In the genomic region with DNA sequence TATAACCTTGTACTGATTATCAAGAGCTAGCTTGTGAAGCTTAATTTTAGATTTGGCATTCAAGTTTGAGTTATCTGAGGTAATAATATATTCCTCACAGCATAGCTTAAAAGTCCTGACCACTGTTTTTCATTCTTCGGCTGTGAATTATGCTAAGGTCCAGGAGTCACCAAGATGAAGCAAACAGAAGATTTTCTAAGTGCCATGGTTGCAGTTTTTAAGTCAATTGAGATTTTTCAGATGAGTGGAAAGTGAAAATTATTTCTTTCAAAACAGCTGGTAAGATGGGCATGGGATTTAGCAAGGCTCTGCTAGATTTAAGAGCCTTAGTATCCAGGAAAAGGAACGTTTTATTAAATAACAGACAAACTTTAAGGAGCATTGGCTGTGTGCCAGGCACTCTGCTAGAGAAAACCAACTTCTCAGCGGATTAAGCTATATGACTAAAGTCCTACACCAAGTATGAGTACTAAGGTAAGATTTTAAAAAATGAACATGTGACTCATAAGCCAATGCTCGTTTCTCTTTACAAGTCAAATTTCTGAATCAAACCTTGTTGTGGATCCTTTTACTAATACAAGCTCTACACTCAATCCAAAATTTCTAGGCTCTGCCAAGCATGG, we compare ENCODE assay signal across 1 cellular context.
TF ChIP-seq lines count a peak whose summit lies in the region.

No MANE protein-coding gene starts in this region.

TF ChIP-seq in WTC11, 78 proteins besides CTCF, POLR2A, EP300 and RAD21 (continued from another document):
- TF ChIP-seq AR (CRISPR knock-in tag; IDR thresholded peaks at IDR 0.05) (no peak), JUN (CRISPR knock-in tag; IDR thresholded peaks at IDR 0.05) (no peak), NR1H2 (CRISPR knock-in tag; IDR thresholded peaks at IDR 0.05) (no peak), ZNF425 (CRISPR knock-in tag; conservative IDR thresholded peaks at IDR 0.05) (no peak), ZNF138 (CRISPR knock-in tag; conservative IDR thresholded peaks at IDR 0.05) (no peak), IRF1 (CRISPR knock-in tag; IDR thresholded peaks at IDR 0.05) (no peak), TP53 (CRISPR knock-in tag; IDR thresholded peaks at IDR 0.05) (no peak), NFYB (CRISPR knock-in tag; conservative IDR thresholded peaks at IDR 0.05; ENCODE audit: low read depth) (no peak)
- TF ChIP-seq, protein P1, sequence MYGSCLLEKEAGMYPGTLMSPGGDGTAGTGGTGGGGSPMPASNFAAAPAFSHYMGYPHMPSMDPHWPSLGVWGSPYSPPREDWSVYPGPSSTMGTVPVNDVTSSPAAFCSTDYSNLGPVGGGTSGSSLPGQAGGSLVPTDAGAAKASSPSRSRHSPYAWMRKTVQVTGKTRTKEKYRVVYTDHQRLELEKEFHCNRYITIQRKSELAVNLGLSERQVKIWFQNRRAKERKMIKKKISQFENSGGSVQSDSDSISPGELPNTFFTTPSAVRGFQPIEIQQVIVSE (CRISPR knock-in tag; IDR thresholded peaks at IDR 0.05; ENCODE audit: borderline replicate concordance): no peak
- TF ChIP-seq, protein P2, sequence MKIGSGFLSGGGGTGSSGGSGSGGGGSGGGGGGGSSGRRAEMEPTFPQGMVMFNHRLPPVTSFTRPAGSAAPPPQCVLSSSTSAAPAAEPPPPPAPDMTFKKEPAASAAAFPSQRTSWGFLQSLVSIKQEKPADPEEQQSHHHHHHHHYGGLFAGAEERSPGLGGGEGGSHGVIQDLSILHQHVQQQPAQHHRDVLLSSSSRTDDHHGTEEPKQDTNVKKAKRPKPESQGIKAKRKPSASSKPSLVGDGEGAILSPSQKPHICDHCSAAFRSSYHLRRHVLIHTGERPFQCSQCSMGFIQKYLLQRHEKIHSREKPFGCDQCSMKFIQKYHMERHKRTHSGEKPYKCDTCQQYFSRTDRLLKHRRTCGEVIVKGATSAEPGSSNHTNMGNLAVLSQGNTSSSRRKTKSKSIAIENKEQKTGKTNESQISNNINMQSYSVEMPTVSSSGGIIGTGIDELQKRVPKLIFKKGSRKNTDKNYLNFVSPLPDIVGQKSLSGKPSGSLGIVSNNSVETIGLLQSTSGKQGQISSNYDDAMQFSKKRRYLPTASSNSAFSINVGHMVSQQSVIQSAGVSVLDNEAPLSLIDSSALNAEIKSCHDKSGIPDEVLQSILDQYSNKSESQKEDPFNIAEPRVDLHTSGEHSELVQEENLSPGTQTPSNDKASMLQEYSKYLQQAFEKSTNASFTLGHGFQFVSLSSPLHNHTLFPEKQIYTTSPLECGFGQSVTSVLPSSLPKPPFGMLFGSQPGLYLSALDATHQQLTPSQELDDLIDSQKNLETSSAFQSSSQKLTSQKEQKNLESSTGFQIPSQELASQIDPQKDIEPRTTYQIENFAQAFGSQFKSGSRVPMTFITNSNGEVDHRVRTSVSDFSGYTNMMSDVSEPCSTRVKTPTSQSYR (CRISPR knock-in tag; IDR thresholded peaks at IDR 0.05): no peak
- TF ChIP-seq, protein P3, sequence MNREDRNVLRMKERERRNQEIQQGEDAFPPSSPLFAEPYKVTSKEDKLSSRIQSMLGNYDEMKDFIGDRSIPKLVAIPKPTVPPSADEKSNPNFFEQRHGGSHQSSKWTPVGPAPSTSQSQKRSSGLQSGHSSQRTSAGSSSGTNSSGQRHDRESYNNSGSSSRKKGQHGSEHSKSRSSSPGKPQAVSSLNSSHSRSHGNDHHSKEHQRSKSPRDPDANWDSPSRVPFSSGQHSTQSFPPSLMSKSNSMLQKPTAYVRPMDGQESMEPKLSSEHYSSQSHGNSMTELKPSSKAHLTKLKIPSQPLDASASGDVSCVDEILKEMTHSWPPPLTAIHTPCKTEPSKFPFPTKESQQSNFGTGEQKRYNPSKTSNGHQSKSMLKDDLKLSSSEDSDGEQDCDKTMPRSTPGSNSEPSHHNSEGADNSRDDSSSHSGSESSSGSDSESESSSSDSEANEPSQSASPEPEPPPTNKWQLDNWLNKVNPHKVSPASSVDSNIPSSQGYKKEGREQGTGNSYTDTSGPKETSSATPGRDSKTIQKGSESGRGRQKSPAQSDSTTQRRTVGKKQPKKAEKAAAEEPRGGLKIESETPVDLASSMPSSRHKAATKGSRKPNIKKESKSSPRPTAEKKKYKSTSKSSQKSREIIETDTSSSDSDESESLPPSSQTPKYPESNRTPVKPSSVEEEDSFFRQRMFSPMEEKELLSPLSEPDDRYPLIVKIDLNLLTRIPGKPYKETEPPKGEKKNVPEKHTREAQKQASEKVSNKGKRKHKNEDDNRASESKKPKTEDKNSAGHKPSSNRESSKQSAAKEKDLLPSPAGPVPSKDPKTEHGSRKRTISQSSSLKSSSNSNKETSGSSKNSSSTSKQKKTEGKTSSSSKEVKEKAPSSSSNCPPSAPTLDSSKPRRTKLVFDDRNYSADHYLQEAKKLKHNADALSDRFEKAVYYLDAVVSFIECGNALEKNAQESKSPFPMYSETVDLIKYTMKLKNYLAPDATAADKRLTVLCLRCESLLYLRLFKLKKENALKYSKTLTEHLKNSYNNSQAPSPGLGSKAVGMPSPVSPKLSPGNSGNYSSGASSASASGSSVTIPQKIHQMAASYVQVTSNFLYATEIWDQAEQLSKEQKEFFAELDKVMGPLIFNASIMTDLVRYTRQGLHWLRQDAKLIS (CRISPR knock-in tag; IDR thresholded peaks at IDR 0.05; ENCODE audit: borderline replicate concordance): no peak
- TF ChIP-seq, protein P4, sequence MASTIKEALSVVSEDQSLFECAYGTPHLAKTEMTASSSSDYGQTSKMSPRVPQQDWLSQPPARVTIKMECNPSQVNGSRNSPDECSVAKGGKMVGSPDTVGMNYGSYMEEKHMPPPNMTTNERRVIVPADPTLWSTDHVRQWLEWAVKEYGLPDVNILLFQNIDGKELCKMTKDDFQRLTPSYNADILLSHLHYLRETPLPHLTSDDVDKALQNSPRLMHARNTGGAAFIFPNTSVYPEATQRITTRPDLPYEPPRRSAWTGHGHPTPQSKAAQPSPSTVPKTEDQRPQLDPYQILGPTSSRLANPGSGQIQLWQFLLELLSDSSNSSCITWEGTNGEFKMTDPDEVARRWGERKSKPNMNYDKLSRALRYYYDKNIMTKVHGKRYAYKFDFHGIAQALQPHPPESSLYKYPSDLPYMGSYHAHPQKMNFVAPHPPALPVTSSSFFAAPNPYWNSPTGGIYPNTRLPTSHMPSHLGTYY (CRISPR knock-in tag; IDR thresholded peaks at IDR 0.05): no peak
TF ChIP-seq in WTC11: peak in this region for 0.
